Comparison of ENCODE assay signal across 8 cellular contexts in genomic region chr4:186192068-186192751, GRCh38. TPM values are rescaled to one million over a fixed set of nuclear protein-coding genes. Genes with fewer than 3 reads are reported as not detected.
DNase-seq lines count a peak whose midpoint lies in the region; ATAC-seq and FAIRE-seq lines count a peak whose summit lies in the region.

No MANE protein-coding gene starts in this region.

- peak overlapping the region; percentile 91 for H3K4me3 Mint-ChIP-seq in T-helper 17 cell

- WGBS in small intestine, 3 donors, result 1 to 3% (median 1%) methylated on average over 20 to 24 of the region's 24 CpGs

- H3K27ac ChIP-seq in small intestine (ENCODE audit: low read depth in 1 of 2, low read length in 1 of 2), result peak overlapping the region; percentile 99 to 100

- peaks cover 0 to 6% of the 10 kb centered on the region in 2 donors for H3K36me3 ChIP-seq in small intestine (ENCODE audit: control insufficient read depth in 2 of 2, insufficient read depth in 2 of 2, low read length in 2 of 2)

- H3K27me3 ChIP-seq in small intestine (ENCODE audit: control insufficient read depth in 2 of 2, insufficient read depth in 2 of 2, low read length in 2 of 2), result no peaks in the 10 kb centered on the region

- peak overlapping the region; percentile 85 to 100 for H3K4me3 ChIP-seq in small intestine (ENCODE audit: low read depth in 1 of 2, low read length in 2 of 2)

- H3K27me3 Mint-ChIP-seq in T-helper 17 cell, result no peaks in the 10 kb centered on the region

- ATAC-seq in T-helper 17 cell (peak; percentile 13), HG02973 (IDR thresholded peaks at IDR 0.05; ENCODE audit: unreplicated experiment) (no peak)

- peak overlapping the region; percentile 94 for H3K27ac Mint-ChIP-seq in T-helper 17 cell

- H3K4me1 Mint-ChIP-seq in T-helper 17 cell, result peaks cover 28% of the 10 kb centered on the region

- peaks cover 6% of the 10 kb centered on the region for H3K36me3 Mint-ChIP-seq in T-helper 17 cell (ENCODE audit: low read depth)

- DNase-seq in stimulated activated CD4-positive, alpha-beta T cell treated with anti-CD3 and anti-CD28 coated beads, Interleukin-12 subunit alpha, Interleukin-12 subunit beta, amount 100 ng/mL, for 24 hours (ENCODE audit: low read depth in 2 of 2), result peak; percentile 14 to 15
- DNase-seq in stimulated activated CD4-positive, alpha-beta T cell treated with anti-CD3 and anti-CD28 coated beads, Interleukin-15, amount 100 ng/mL, for 24 hours, result no peak
- DNase-seq in HS-5 (ENCODE audit: low read depth) (peak; percentile 25), T-helper 17 cell (no peak), cerebellar cortex (ENCODE audit: low spot score) (peak; percentile 73), islet precursor cell (peak; percentile 72), small intestine (peak; percentile 76)

- FAIRE-seq in small intestine (lab: Jason Lieb, UNC), result no peak

- peaks cover 7 to 9% of the 10 kb centered on the region in 2 donors for H3K4me1 ChIP-seq in small intestine (ENCODE audit: control insufficient read depth in 2 of 2, insufficient read depth in 1 of 2, low read depth in 1 of 2, low read length in 1 of 2)

- H3K9me3 ChIP-seq in T-helper 17 cell (ENCODE audit: control insufficient read depth, low read length, poor library complexity, severe bottlenecking) (no peaks in the 10 kb centered on the region), small intestine (ENCODE audit: control insufficient read depth, low read depth) (no peaks in the 10 kb centered on the region)

RNA-seq across cellular contexts. Expression of gene CYP4V2, which starts 0.8 kb away (rescaled TPM):
- total RNA-seq in T-helper 17 cell, result 10 to 100 TPM; 20.9 to 21.0 TPM
- 10 to 100 TPM; 19.5 to 28.6 (median 23.0) TPM for polyA plus RNA-seq in small intestine

RNA-seq across cellular contexts. Expression of gene KLKB1, which starts 35.1 kb away (rescaled TPM):
- 1 to 10 TPM in 1 of 2 donors, under 1 TPM in 1; 0.52 to 1.5 TPM for total RNA-seq in T-helper 17 cell
- 10 to 100 TPM in 2 of 3 donors, 1 to 10 TPM in 1; 1.2 to 25.0 (median 17.0) TPM for polyA plus RNA-seq in small intestine

Comparison
In these comparisons a context has a peak if more than half of its experiments do, and no peak if none do; other contexts are left out.
1. DNase-seq: peak in stimulated activated CD4-positive, alpha-beta T cell treated with anti-CD3 and anti-CD28 coated beads, Interleukin-12 subunit alpha, Interleukin-12 subunit beta, amount 100 ng/mL, for 24 hours (2 of 2), HS-5 (single experiment), cerebellar cortex (single experiment), islet precursor cell (single experiment) and small intestine (single experiment); none in stimulated activated CD4-positive, alpha-beta T cell treated with anti-CD3 and anti-CD28 coated beads, Interleukin-15, amount 100 ng/mL, for 24 hours (single experiment) and T-helper 17 cell (0 of 3).